ENCODE assay signal across 27 cellular contexts in genomic region chr10:74610299-74610698, GRCh38.
DNase-seq lines count a peak whose midpoint lies in the region; ATAC-seq, FAIRE-seq and TF ChIP-seq lines count a peak whose summit lies in the region.
"Had no signal": no experiment of that assay in that cellular context is flagged by ENCODE, and none has a peak within 500 bp of the region (broad histone marks: within the 10 kb centered on the region; RNA-seq: fewer than 3 reads in every experiment).

No MANE protein-coding gene starts in this region.

- no peaks in the 10 kb centered on the region for H3K79me2 ChIP-seq in HepG2 (ENCODE audit: insufficient read depth, low read length)

- no peaks in the 10 kb centered on the region for H3K4me1 Mint-ChIP-seq in activated T-helper 1 cell treated with anti-CD3 and anti-CD28 coated beads, Interleukin-12 subunit alpha, Interleukin-12 subunit beta, Interleukin-2, Interleukin-4 antibody, amounts not matched to agents 30 ng/mL and 10 ng/mL and 1 ng/mL, durations not matched to agents 14 hours and 24 hours and 36 hours (ENCODE audit: low read depth)
- H3K4me1 Mint-ChIP-seq: CD14-positive monocyte had no signal

- no TSS peak for BruUV-seq in HepG2 (replicated peaks; lab: Mats Ljungman, UMichigan)

- peak overlapping the region; percentile 36 for H3K27ac Mint-ChIP-seq in activated T-helper 1 cell treated with anti-CD3 and anti-CD28 coated beads, Interleukin-12 subunit alpha, Interleukin-12 subunit beta, Interleukin-2, Interleukin-4 antibody, amounts not matched to agents 30 ng/mL and 10 ng/mL and 1 ng/mL, durations not matched to agents 14 hours and 24 hours and 36 hours
- H3K27ac Mint-ChIP-seq: CD4-positive, CD25-positive, alpha-beta regulatory T cell had no signal

- DNase-seq in HepG2 (ENCODE audit: low spot score) (no peak), right lobe of liver (no peak), HPDE6-E6E7 (ENCODE audit: extremely low spot score) (no peak)
- no peak for DNase-seq in activated T-helper 1 cell treated with anti-CD3 and anti-CD28 coated beads, Interleukin-12 subunit alpha, Interleukin-12 subunit beta, Interleukin-2, Interleukin-4 antibody, amounts not matched to agents 30 ng/mL and 10 ng/mL and 1 ng/mL, durations not matched to agents 14 hours and 24 hours and 36 hours (ENCODE audit: low spot score)
- DNase-seq: 8988T; ACHN; BE2C; C1 segment of cervical spinal cord; CD4-positive, alpha-beta memory T cell; CD4-positive, CD25-positive, alpha-beta regulatory T cell; CD8-positive, alpha-beta memory T cell; COR-L47; DMS 273 treated with DMSO at 0.1 percent for 48 hours; DMS153; DMS53; DMS79; DND-41; EL; GDM1 had no signal

- H3K4me1 ChIP-seq in HepG2 (ENCODE audit: insufficient read depth, low read length) (no peaks in the 10 kb centered on the region), right lobe of liver (no peaks in the 10 kb centered on the region)
- H3K4me1 ChIP-seq: BE2C, BLaER1 had no signal

- no peak for ATAC-seq in HepG2
- no peak for ATAC-seq in right lobe of liver
- no peak for ATAC-seq in GM19023 (IDR thresholded peaks at IDR 0.05; ENCODE audit: unreplicated experiment)
- no peak for ATAC-seq in GM18909 (IDR thresholded peaks at IDR 0.05; ENCODE audit: poor library complexity, unreplicated experiment)
- ATAC-seq: GM12878 had no signal

- H3K27me3 ChIP-seq in HepG2 (ENCODE audit: control insufficient read depth in 1 of 2, insufficient read depth in 2 of 2, low read length in 2 of 2) (no peaks in the 10 kb centered on the region), right lobe of liver (no peaks in the 10 kb centered on the region)
- H3K27me3 ChIP-seq: BE2C, BLaER1 had no signal

- H3K36me3 ChIP-seq in HepG2 (replicated peaks in 1 of 2; ENCODE audit: control insufficient read depth in 1 of 2, insufficient read depth in 2 of 2, low read length in 2 of 2) (0 out of 5 replicates have a peak, but pooled peaks cover 0 to 4% of the 10 kb centered on the region in 2 experiments), right lobe of liver (no peaks in the 10 kb centered on the region)

- H3K9ac ChIP-seq in HepG2 (ENCODE audit: insufficient read depth, low read depth, low read length) = no peak overlapping the region
- H3K9ac ChIP-seq: BLaER1 had no signal

- no peak overlapping the region for H3K4me3 ChIP-seq in HepG2 (replicated peaks in 1 of 3; ENCODE audit: insufficient read depth in 1 of 3, low read depth in 2 of 3, low read length in 3 of 3)
- no peak overlapping the region for H3K4me3 ChIP-seq in right lobe of liver
- H3K4me3 ChIP-seq: BLaER1, GM12878 had no signal

- no peak for TF ChIP-seq RAD21 in HepG2 (CRISPR knock-in tag; IDR thresholded peaks at IDR 0.05)

- H3K36me3 Mint-ChIP-seq in activated T-helper 1 cell treated with anti-CD3 and anti-CD28 coated beads, Interleukin-12 subunit alpha, Interleukin-12 subunit beta, Interleukin-2, Interleukin-4 antibody, amounts not matched to agents 30 ng/mL and 10 ng/mL and 1 ng/mL, durations not matched to agents 14 hours and 24 hours and 36 hours (ENCODE audit: low read depth) = peaks cover 12% of the 10 kb centered on the region

- no peak overlapping the region for H3K27ac ChIP-seq in HepG2 (ENCODE audit: extremely low read length, insufficient read depth, low read length)
- no peak overlapping the region for H3K27ac ChIP-seq in right lobe of liver
- H3K27ac ChIP-seq: BLaER1 had no signal

- in situ Hi-C loops in HepG2 (cut with HindIII; ENCODE audit: extremely low pct_ligation_motif_present, low pct_unique_long_range_greater_than_20kb) = no loop called here

- no peak overlapping the region for H3K4me3 Mint-ChIP-seq in activated T-helper 1 cell treated with anti-CD3 and anti-CD28 coated beads, Interleukin-12 subunit alpha, Interleukin-12 subunit beta, Interleukin-2, Interleukin-4 antibody, amounts not matched to agents 30 ng/mL and 10 ng/mL and 1 ng/mL, durations not matched to agents 14 hours and 24 hours and 36 hours
- H3K4me3 Mint-ChIP-seq: CD14-positive monocyte; CD4-positive, alpha-beta memory T cell; CD4-positive, CD25-positive, alpha-beta regulatory T cell; CD8-positive, alpha-beta memory T cell had no signal

- H2AFZ ChIP-seq in HepG2 (ENCODE audit: low read length) = no peak overlapping the region

- H3K4me2 ChIP-seq in HepG2 (ENCODE audit: low read depth, low read length) = no peak overlapping the region
- H3K4me2 ChIP-seq: BLaER1 had no signal

- no peak for TF ChIP-seq CTCF in HepG2 (CRISPR knock-in tag; IDR thresholded peaks at IDR 0.05)
- TF ChIP-seq CTCF in right lobe of liver (IDR thresholded peaks at IDR 0.05) = no peak

- no peaks in the 10 kb centered on the region for H3K9me3 ChIP-seq in HepG2 (ENCODE audit: low read length)
- H3K9me3 ChIP-seq in right lobe of liver = no peaks in the 10 kb centered on the region
- H3K9me3 ChIP-seq: BE2C had no signal

- CTCF ChIA-PET in HepG2 (lab: Yijun Ruan, JAX; ENCODE audit: low intra/inter-chr PET ratio, low total read pairs) = no interaction called here

- POLR2A ChIA-PET in HepG2 (lab: Yijun Ruan, JAX) = no interaction called here

- no peaks in the 10 kb centered on the region for H3K27me3 Mint-ChIP-seq in activated T-helper 1 cell treated with anti-CD3 and anti-CD28 coated beads, Interleukin-12 subunit alpha, Interleukin-12 subunit beta, Interleukin-2, Interleukin-4 antibody, amounts not matched to agents 30 ng/mL and 10 ng/mL and 1 ng/mL, durations not matched to agents 14 hours and 24 hours and 36 hours (ENCODE audit: insufficient read depth)
- H3K27me3 Mint-ChIP-seq: CD4-positive, alpha-beta memory T cell; CD4-positive, CD25-positive, alpha-beta regulatory T cell had no signal

- intact Hi-C loops in HepG2 (cut with micrococcal nuclease; ENCODE audit: unreplicated experiment) (no loop called here), right lobe of liver (cut with DNase I) (no loop called here)
- intact Hi-C loops in activated T-helper 1 cell treated with anti-CD3 and anti-CD28 coated beads, Interleukin-12 subunit alpha, Interleukin-12 subunit beta, Interleukin-2, Interleukin-4 antibody, amounts not matched to agents 30 ng/mL and 10 ng/mL and 1 ng/mL, durations not matched to agents 14 hours and 24 hours and 36 hours (cut with micrococcal nuclease) = no loop called here

- no peaks in the 10 kb centered on the region for H3K9me3 Mint-ChIP-seq in activated T-helper 1 cell treated with anti-CD3 and anti-CD28 coated beads, Interleukin-12 subunit alpha, Interleukin-12 subunit beta, Interleukin-2, Interleukin-4 antibody, amounts not matched to agents 30 ng/mL and 10 ng/mL and 1 ng/mL, durations not matched to agents 14 hours and 24 hours and 36 hours
- H3K9me3 Mint-ChIP-seq: CD4-positive, alpha-beta memory T cell; CD8-positive, alpha-beta memory T cell had no signal

- no peaks in the 10 kb centered on the region for H4K20me1 ChIP-seq in HepG2 (ENCODE audit: insufficient read depth, low read length)
- H4K20me1 ChIP-seq: BLaER1 had no signal

- TF ChIP-seq POLR2A in HepG2 (IDR thresholded peaks at IDR 0.05; ENCODE audit: insufficient read depth in 1 of 2, low read depth in 2 of 2, low read length in 2 of 2) = no peak
- no peak for TF ChIP-seq POLR2A in right lobe of liver (IDR thresholded peaks at IDR 0.05)

- no peak for FAIRE-seq in HepG2 (lab: Jason Lieb, UNC)
- FAIRE-seq in islet of Langerhans (lab: Jason Lieb, UNC) = peak; percentile 45
- FAIRE-seq: GM12878, GM12892, GM18507 had no signal

- TF ChIP-seq EP300 in HepG2 (IDR thresholded peaks at IDR 0.05; ENCODE audit: low read depth in 2 of 2, low read length in 2 of 2) (no peak), HepG2 (CRISPR knock-in tag; IDR thresholded peaks at IDR 0.05; ENCODE audit: borderline replicate concordance) (no peak)

TF ChIP-seq in HepG2, 621 proteins besides CTCF, POLR2A, EP300 and RAD21:
- TF ChIP-seq DR1 (CRISPR knock-in tag; IDR thresholded peaks at IDR 0.05) (no peak), SMARCC2 (IDR thresholded peaks at IDR 0.05) (no peak), ZNF720 (CRISPR knock-in tag; IDR thresholded peaks at IDR 0.05) (no peak), CEBPB (IDR thresholded peaks at IDR 0.05; ENCODE audit: borderline replicate concordance, low read depth, low read length) (0 out of 2 replicates have a peak, but pooled peaks have one; percentile 11), ZNF414 (CRISPR knock-in tag; IDR thresholded peaks at IDR 0.05) (no peak)
